Comparison of ENCODE assay signal across 8 cellular contexts in genomic region chr12:92987362-92987761, GRCh38. TPM values are rescaled to one million over a fixed set of nuclear protein-coding genes. Genes with fewer than 3 reads are reported as not detected.
DNase-seq lines count a peak whose midpoint lies in the region; FAIRE-seq and TF ChIP-seq lines count a peak whose summit lies in the region.

No MANE protein-coding gene starts in this region.

- WGBS in small intestine, 3 donors, result 2 to 8% (median 3%) methylated on average over 3 of the region's 3 CpGs

- H3K27me3 Mint-ChIP-seq in brain, result no peaks in the 10 kb centered on the region

- peak overlapping the region in 4 of 5 experiments; percentile 24 to 58 (median 47) for H3K27ac Mint-ChIP-seq in brain

- H3K36me3 ChIP-seq in ACC112 (ENCODE audit: insufficient read depth, low read length) (no peaks in the 10 kb centered on the region), small intestine (ENCODE audit: control insufficient read depth in 2 of 2, insufficient read depth in 2 of 2, low read length in 2 of 2) (no peaks in the 10 kb centered on the region)
- H3K36me3 ChIP-seq in effector memory CD4-positive, alpha-beta T cell (ENCODE audit: control insufficient read depth, insufficient read depth, low read length), result no peaks in the 10 kb centered on the region

- H3K9me3 ChIP-seq in small intestine (ENCODE audit: control insufficient read depth, low read depth), result no peaks in the 10 kb centered on the region
- no peaks in the 10 kb centered on the region for H3K9me3 ChIP-seq in effector memory CD4-positive, alpha-beta T cell (ENCODE audit: control insufficient read depth, low read length)

- peaks cover 12% of the 10 kb centered on the region for H3K4me1 Mint-ChIP-seq in brain

- FAIRE-seq in small intestine (lab: Jason Lieb, UNC), result peak; percentile 5

- H3K4me1 ChIP-seq in ACC112 (ENCODE audit: control insufficient read depth, insufficient read depth, low read length, unreplicated experiment) (peaks cover 5% of the 10 kb centered on the region), small intestine (ENCODE audit: control insufficient read depth in 2 of 2, insufficient read depth in 1 of 2, low read depth in 1 of 2, low read length in 1 of 2) (peaks cover 0 to 6% of the 10 kb centered on the region in 2 donors)
- H3K4me1 ChIP-seq in effector memory CD4-positive, alpha-beta T cell (ENCODE audit: control insufficient read depth, insufficient read depth, low read length, poor library complexity, severe bottlenecking), result no peaks in the 10 kb centered on the region

- H3K27me3 ChIP-seq in ACC112 (ENCODE audit: insufficient read depth, low read length) (no peaks in the 10 kb centered on the region), small intestine (ENCODE audit: control insufficient read depth in 2 of 2, insufficient read depth in 2 of 2, low read length in 2 of 2) (no peaks in the 10 kb centered on the region)
- H3K27me3 ChIP-seq in effector memory CD4-positive, alpha-beta T cell (replicated peaks; ENCODE audit: control insufficient read depth, insufficient read depth, low read length, poor library complexity, severe bottlenecking), result no peaks in the 10 kb centered on the region

- TF ChIP-seq CTCF in brain (conservative IDR thresholded peaks at IDR 0.05), result peak; percentile 81 to 85

- DNase-seq in GM04504 (ENCODE audit: low read depth) (peak; percentile 66), HT-29 (ENCODE audit: low spot score) (peak; percentile 83), NCI-H774 (lab: John Stamatoyannopoulos, UW) (peak; percentile 77), iPS-NIHi7 (ENCODE audit: extremely low spot score) (peak; percentile 48), small intestine (peak; percentile 78)
- DNase-seq in effector memory CD4-positive, alpha-beta T cell, result no peak

- no peaks in the 10 kb centered on the region for H3K36me3 Mint-ChIP-seq in brain

- H3K9me3 Mint-ChIP-seq in brain, result peaks cover 12 to 26% (median 15%) of the 10 kb centered on the region in 5 experiments

- H3K79me2 ChIP-seq in ACC112 (ENCODE audit: control insufficient read depth, insufficient read depth, low read length, unreplicated experiment), result no peaks in the 10 kb centered on the region

- H3K4me3 ChIP-seq in ACC112 (ENCODE audit: low read depth, low read length) (no peak overlapping the region), small intestine (ENCODE audit: low read depth in 1 of 2, low read length in 2 of 2) (no peak overlapping the region)
- H3K4me3 ChIP-seq in effector memory CD4-positive, alpha-beta T cell (ENCODE audit: insufficient read depth, low read depth, low read length, poor library complexity, severe bottlenecking), result no peak overlapping the region

- peak overlapping the region; percentile 69 for H2AFZ ChIP-seq in ACC112 (ENCODE audit: low read length, unreplicated experiment)

- peak overlapping the region in 1 of 5 experiments; percentile 48 for H3K4me3 Mint-ChIP-seq in brain

- H3K27ac ChIP-seq in ACC112 (ENCODE audit: low read depth, low read length) (no peak overlapping the region), small intestine (ENCODE audit: low read depth in 1 of 2, low read length in 1 of 2) (peak overlapping the region in 1 of 2 donors; percentile 57)
- no peak overlapping the region for H3K27ac ChIP-seq in effector memory CD4-positive, alpha-beta T cell (ENCODE audit: insufficient read depth, low read length, poor library complexity, severe bottlenecking)

RNA-seq across cellular contexts. Expression of gene EEA1, which starts 58.3 kb away (rescaled TPM):
- total RNA-seq in HT-29 (2014; rRNA removed; shearing (Covaris generic)), result 3.2 and 3.4 TPM in 2 replicates
- polyA plus RNA-seq in brain (ENCODE audit: insufficient read depth, low read depth, low replicate concordance) (0.83 TPM), small intestine (1 to 10 TPM; 3.0 to 4.0 (median 3.4) TPM)

Comparison
In these comparisons a context has a peak if more than half of its experiments do, and no peak if none do; other contexts are left out.
1. DNase-seq: peak in GM04504 (single experiment), HT-29 (single experiment), NCI-H774 (single experiment), iPS-NIHi7 (single experiment) and small intestine (single experiment); none in effector memory CD4-positive, alpha-beta T cell (0 of 3).